In genomic region chr11:3981084-3981633, GRCh38 we compare ENCODE assay signal across 25 cellular contexts.
"Had no signal": no experiment of that assay in that cellular context is flagged by ENCODE, and none has a peak within 500 bp of the region (broad histone marks: within the 10 kb centered on the region; RNA-seq: fewer than 3 reads in every experiment).

No MANE protein-coding gene starts in this region.

- H3K9ac ChIP-seq: neural progenitor cell had no signal

- H3K4me1 Mint-ChIP-seq: neural progenitor cell, WTC11 had no signal

- H3K4me3 ChIP-seq: colonic mucosa, heart right ventricle, left ventricle myocardium inferior, neural progenitor cell, prostate gland, right atrium auricular region, thoracic aorta, upper lobe of left lung had no signal

- ATAC-seq: activated CD4-positive, alpha-beta T cell treated with anti-CD3 and anti-CD28 coated beads for 36 hours; activated CD8-positive, alpha-beta memory T cell treated with anti-CD3 and anti-CD28 coated beads, Interleukin-2, amount 10 ng/mL, durations not matched to agents 7 days and 5 days; WTC11 had no signal

- H3K9me3 ChIP-seq: colonic mucosa, heart right ventricle, left ventricle myocardium inferior, prostate gland, right atrium auricular region, thoracic aorta, upper lobe of left lung had no signal

- H3K4me3 Mint-ChIP-seq: activated CD4-positive, alpha-beta T cell treated with anti-CD3 and anti-CD28 coated beads for 36 hours; activated CD8-positive, alpha-beta memory T cell treated with anti-CD3 and anti-CD28 coated beads, Interleukin-2, amount 10 ng/mL, durations not matched to agents 7 days and 5 days; activated naive CD4-positive, alpha-beta T cell treated with anti-CD3 and anti-CD28 coated beads for 36 hours; central memory CD8-positive, alpha-beta T cell; endodermal cell; immature natural killer cell; memory B cell; neural progenitor cell; WTC11 had no signal

- H3K9me3 Mint-ChIP-seq: activated naive CD4-positive, alpha-beta T cell treated with anti-CD3 and anti-CD28 coated beads for 36 hours; activated T-helper 2 cell treated with anti-CD3 and anti-CD28 coated beads, Interferon-gamma antibody, Interleukin-2, Interleukin-4, amounts not matched to agents 10 μg/mL and 5 μg/mL and 100 μg/mL, durations not matched to agents 14 hours and 24 hours and 36 hours; central memory CD8-positive, alpha-beta T cell; endodermal cell; immature natural killer cell; memory B cell; neural progenitor cell; WTC11 had no signal

- H3K4me2 ChIP-seq: neural progenitor cell had no signal

- H3K27me3 ChIP-seq: brain microvascular endothelial cell, colonic mucosa, heart right ventricle, neural progenitor cell, right atrium auricular region, upper lobe of left lung had no signal

- H2AFZ ChIP-seq: neural progenitor cell had no signal

- H3K27me3 Mint-ChIP-seq: activated CD4-positive, alpha-beta T cell treated with anti-CD3 and anti-CD28 coated beads for 36 hours; activated CD8-positive, alpha-beta memory T cell treated with anti-CD3 and anti-CD28 coated beads, Interleukin-2, amount 10 ng/mL, durations not matched to agents 7 days and 5 days; central memory CD8-positive, alpha-beta T cell; memory B cell had no signal

- H3K36me3 Mint-ChIP-seq: immature natural killer cell, neural progenitor cell, WTC11 had no signal

- H3K4me1 ChIP-seq: colonic mucosa, prostate gland had no signal

- FAIRE-seq: small intestine, TTC549 had no signal

- H3K27ac Mint-ChIP-seq: activated CD4-positive, alpha-beta T cell treated with anti-CD3 and anti-CD28 coated beads for 36 hours; activated CD8-positive, alpha-beta memory T cell treated with anti-CD3 and anti-CD28 coated beads, Interleukin-2, amount 10 ng/mL, durations not matched to agents 7 days and 5 days; activated T-helper 2 cell treated with anti-CD3 and anti-CD28 coated beads, Interferon-gamma antibody, Interleukin-2, Interleukin-4, amounts not matched to agents 10 μg/mL and 5 μg/mL and 100 μg/mL, durations not matched to agents 14 hours and 24 hours and 36 hours; endodermal cell; neural progenitor cell; WTC11 had no signal

- H3K27ac ChIP-seq: brain microvascular endothelial cell, colonic mucosa, heart right ventricle, left ventricle myocardium inferior, neural progenitor cell, prostate gland, right atrium auricular region, thoracic aorta, upper lobe of left lung had no signal

- H3K36me3 ChIP-seq: brain microvascular endothelial cell, colonic mucosa, heart right ventricle, left ventricle myocardium inferior, neural progenitor cell, prostate gland, right atrium auricular region, thoracic aorta, upper lobe of left lung had no signal

- DNase-seq: activated CD4-positive, alpha-beta T cell treated with anti-CD3 and anti-CD28 coated beads for 36 hours; activated CD4-positive, alpha-beta T cell treated with anti-CD3 and anti-CD28 coated beads, Interleukin-2, amount 50 U/mL, for 48 hours; activated CD8-positive, alpha-beta memory T cell treated with anti-CD3 and anti-CD28 coated beads, Interleukin-2, amount 10 ng/mL, durations not matched to agents 7 days and 5 days; activated naive CD4-positive, alpha-beta T cell treated with anti-CD3 and anti-CD28 coated beads for 36 hours; anterior cingulate cortex; brain microvascular endothelial cell; colonic mucosa; endodermal cell; heart right ventricle; immature natural killer cell; kidney glomerular epithelial cell; left ventricle myocardium inferior; small intestine; stimulated activated CD4-positive, alpha-beta T cell treated with anti-CD3 and anti-CD28 coated beads, Interleukin-15, amount 100 ng/mL, for 24 hours; stimulated activated CD4-positive, alpha-beta T cell treated with anti-CD3 and anti-CD28 coated beads, Interleukin-4, amount 100 ng/mL, for 1 hour; upper lobe of left lung had no signal
